In genomic region chr16:54632821-54633220, GRCh38 we compare ENCODE assay signal across 24 cellular contexts.
"Had no signal": no experiment of that assay in that cellular context is flagged by ENCODE, and none has a peak within 500 bp of the region (broad histone marks: within the 10 kb centered on the region; RNA-seq: fewer than 3 reads in every experiment).

No MANE protein-coding gene starts in this region.

- H3K9me3 Mint-ChIP-seq: activated CD8-positive, alpha-beta T cell treated with anti-CD3 and anti-CD28 coated beads for 36 hours; activated naive CD8-positive, alpha-beta T cell treated with anti-CD3 and anti-CD28 coated beads, Interleukin-2, amount 10 ng/mL, durations not matched to agents 7 days and 5 days; activated T-helper 2 cell treated with anti-CD3 and anti-CD28 coated beads, Interferon-gamma antibody, Interleukin-2, Interleukin-4, amounts not matched to agents 10 μg/mL and 5 μg/mL and 100 μg/mL, durations not matched to agents 14 hours and 24 hours and 36 hours; T-helper 1 cell treated with Interleukin-12 subunit alpha and Interleukin-12 subunit beta and Interleukin-4 antibody, amounts not matched to agents 30 μg/mL and 1 μg/mL, for 36 hours had no signal

- DNase-seq: activated CD4-positive, alpha-beta T cell treated with anti-CD3 and anti-CD28 coated beads for 4 hours; activated CD8-positive, alpha-beta memory T cell treated with anti-CD3 and anti-CD28 coated beads, Interleukin-2, amount 50 U/mL, for 4 hours; activated CD8-positive, alpha-beta T cell treated with anti-CD3 and anti-CD28 coated beads for 36 hours; activated gamma-delta T cell treated with Interleukin-2 at 50 U/mL for 16 hours; activated naive CD4-positive, alpha-beta T cell treated with anti-CD3 and anti-CD28 coated beads, Interleukin-2, amount 50 U/mL, for 16 hours; activated naive CD8-positive, alpha-beta T cell treated with anti-CD3 and anti-CD28 coated beads, Interleukin-2, amount 10 ng/mL, durations not matched to agents 7 days and 5 days; activated T-cell treated with anti-CD3 and anti-CD28 coated beads, Interleukin-2, amount 50 U/mL, for 72 hours; aorta; body of pancreas; Kasumi-1; KBM-7; NCI-H1105 treated with DMSO at 0.1 percent for 48 hours; NCI-H1436 treated with DMSO at 0.1 percent for 48 hours; NCI-H187; NCI-H2081 treated with DMSO at 0.1 percent for 48 hours; NCI-H446; NCI-H526 treated with DMSO at 0.1 percent for 48 hours; Peyer's patch; Right ventricle myocardium superior; SJCRH30 had no signal

- H3K4me1 ChIP-seq: Peyer's patch, SJCRH30 had no signal

- H3K4me1 Mint-ChIP-seq: activated naive CD8-positive, alpha-beta T cell treated with anti-CD3 and anti-CD28 coated beads, Interleukin-2, amount 10 ng/mL, durations not matched to agents 7 days and 5 days had no signal

- H3K9me3 ChIP-seq: body of pancreas, Peyer's patch, SJCRH30 had no signal

- ATAC-seq: activated CD4-positive, CD25-positive, alpha-beta regulatory T cell treated with anti-CD3 and anti-CD28 coated beads, Interleukin-2, amount 50 U/mL, for 24 hours; activated CD8-positive, alpha-beta T cell treated with anti-CD3 and anti-CD28 coated beads for 36 hours; activated T-cell treated with anti-CD3 and anti-CD28 coated beads, Interleukin-2, amount 50 U/mL, for 72 hours; body of pancreas had no signal

- H3K36me3 Mint-ChIP-seq: activated naive CD8-positive, alpha-beta T cell treated with anti-CD3 and anti-CD28 coated beads, Interleukin-2, amount 10 ng/mL, durations not matched to agents 7 days and 5 days had no signal

- H3K4me3 Mint-ChIP-seq: activated CD8-positive, alpha-beta T cell treated with anti-CD3 and anti-CD28 coated beads for 36 hours; activated naive CD8-positive, alpha-beta T cell treated with anti-CD3 and anti-CD28 coated beads, Interleukin-2, amount 10 ng/mL, durations not matched to agents 7 days and 5 days; activated T-cell treated with anti-CD3 and anti-CD28 coated beads, Interleukin-2, amount 50 U/mL, for 72 hours; T-helper 1 cell treated with Interleukin-12 subunit alpha and Interleukin-12 subunit beta and Interleukin-4 antibody, amounts not matched to agents 30 μg/mL and 1 μg/mL, for 36 hours had no signal

- H3K36me3 ChIP-seq: Peyer's patch, SJCRH30 had no signal

- H3K4me3 ChIP-seq: body of pancreas, Peyer's patch, SJCRH30 had no signal

- H3K27me3 Mint-ChIP-seq: activated CD8-positive, alpha-beta T cell treated with anti-CD3 and anti-CD28 coated beads for 36 hours had no signal

- H3K27ac ChIP-seq: body of pancreas, Peyer's patch, RWPE1, SJCRH30 had no signal

- H3K27ac Mint-ChIP-seq: activated CD8-positive, alpha-beta T cell treated with anti-CD3 and anti-CD28 coated beads for 36 hours; activated naive CD8-positive, alpha-beta T cell treated with anti-CD3 and anti-CD28 coated beads, Interleukin-2, amount 10 ng/mL, durations not matched to agents 7 days and 5 days; activated T-cell treated with anti-CD3 and anti-CD28 coated beads, Interleukin-2, amount 50 U/mL, for 72 hours; activated T-helper 2 cell treated with anti-CD3 and anti-CD28 coated beads, Interferon-gamma antibody, Interleukin-2, Interleukin-4, amounts not matched to agents 10 μg/mL and 5 μg/mL and 100 μg/mL, durations not matched to agents 14 hours and 24 hours and 36 hours; T-helper 1 cell treated with Interleukin-12 subunit alpha and Interleukin-12 subunit beta and Interleukin-4 antibody, amounts not matched to agents 30 μg/mL and 1 μg/mL, for 36 hours had no signal

- H3K27me3 ChIP-seq: Peyer's patch had no signal
